ENCODE assay signal across 10 cellular contexts in the genomic region with DNA sequence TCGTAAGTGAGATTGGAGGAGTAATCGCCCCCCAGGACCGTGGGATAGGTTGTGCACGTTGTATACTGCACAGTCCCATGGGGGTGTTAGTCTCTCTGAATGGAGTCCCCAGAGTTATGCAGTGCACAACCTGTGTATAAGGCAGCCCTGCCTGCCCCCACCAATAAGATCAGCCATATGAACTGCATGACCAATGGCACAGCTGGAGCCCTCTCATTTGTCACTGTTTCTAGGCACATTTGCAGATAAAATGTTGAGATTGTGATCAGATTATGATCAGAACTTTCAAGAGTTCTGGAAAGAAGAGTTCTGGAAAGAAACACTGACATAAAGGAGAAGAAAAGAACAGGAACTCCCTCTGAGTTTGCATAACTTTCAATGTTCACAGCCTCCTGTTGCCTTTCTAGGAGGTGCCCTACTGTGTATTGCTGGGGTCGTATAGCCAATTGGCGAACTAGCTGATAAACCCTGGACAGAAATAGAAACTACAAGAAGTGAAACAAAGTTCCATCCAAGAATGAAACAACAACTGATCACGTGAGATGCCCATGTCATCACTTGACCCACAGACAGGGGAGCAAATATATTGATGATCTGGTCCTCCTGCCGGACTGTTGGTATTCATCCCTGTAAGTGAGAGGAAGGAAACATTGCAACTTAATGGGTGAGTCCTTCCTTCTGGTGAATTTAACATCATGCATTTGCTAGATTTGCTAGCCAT. TPM values are rescaled to one million over a fixed set of nuclear protein-coding genes. Genes with fewer than 3 reads are reported as not detected.
DNase-seq lines count a peak whose midpoint lies in the region; ATAC-seq and TF ChIP-seq lines count a peak whose summit lies in the region.
"Had no signal": no experiment of that assay in that cellular context is flagged by ENCODE, and none has a peak within 500 bp of the region (broad histone marks: within the 10 kb centered on the region; RNA-seq: fewer than 3 reads in every experiment).

No MANE protein-coding gene starts in this region.

- no peak overlapping the region for H3K27ac ChIP-seq in ascending aorta

- intact Hi-C loops in ascending aorta (cut with DNase I), result no loop called here

- no peaks in the 10 kb centered on the region for H3K27me3 ChIP-seq in ascending aorta

- CTCF ChIA-PET in GM10248 (lab: Yijun Ruan, JAX), result interaction anchor here (1.9 to 2.9 kb wide), 4 partner anchors 12 to 16 kb away, joined by 5 to 24 read pairs (median 7); no protein-coding TSS in a partner anchor

- no peak overlapping the region for H3K4me3 ChIP-seq in ascending aorta

- peaks cover 0 to 4% of the 10 kb centered on the region in 2 donors for H3K36me3 ChIP-seq in ascending aorta

- DNase-seq in GM10248 (ENCODE audit: extremely low spot score), result peak; percentile 77
- DNase-seq in RPMI8226, result no peak
- DNase-seq in NCI-H510A treated with DMSO at 0.1 percent for 48 hours (lab: John Stamatoyannopoulos, UW), result no peak
- DNase-seq in ascending aorta (ENCODE audit: low spot score in 2 of 2), result no peak
- no peak for DNase-seq in NCI-H187 treated with DMSO at 0.1 percent for 48 hours (lab: John Stamatoyannopoulos, UW)
- DNase-seq: Caco-2, head of caudate nucleus had no signal

- no peaks in the 10 kb centered on the region for H3K9me3 ChIP-seq in ascending aorta
- H3K9me3 ChIP-seq: Caco-2 had no signal

- no peak for TF ChIP-seq CTCF in GM10248 (IDR thresholded peaks at IDR 0.05; ENCODE audit: control extremely low read depth, extremely low read depth, low read depth, missing control alignments)
- TF ChIP-seq CTCF in ascending aorta (IDR thresholded peaks at IDR 0.05), result no peak

- H3K4me1 ChIP-seq in ascending aorta, result peaks cover 0 to 2% of the 10 kb centered on the region in 2 donors
- H3K4me1 ChIP-seq: Caco-2 had no signal

- ATAC-seq in GM19397 (IDR thresholded peaks at IDR 0.05; ENCODE audit: unreplicated experiment), result peak; percentile 95
- peak; percentile 90 for ATAC-seq in HG03060 (IDR thresholded peaks at IDR 0.05; ENCODE audit: low read depth, unreplicated experiment)
- peak; percentile 86 for ATAC-seq in SK-N-SH treated with all-trans-retinoic acid at 6 μM for 48 hours

- POLR2A ChIA-PET in GM10248 (lab: Yijun Ruan, JAX), result interaction anchor here (0.6 to 1.1 kb wide), 3 partner anchors 16 to 26 kb away, joined by 3 to 5 read pairs (median 4); no protein-coding TSS in a partner anchor

TF ChIP-seq in SK-N-SH treated with all-trans-retinoic acid at 6 μM for 48 hours, 23 proteins besides CTCF, POLR2A, EP300 and RAD21:
- TF ChIP-seq TOX (CRISPR knock-in tag; IDR thresholded peaks at IDR 0.05; ENCODE audit: borderline replicate concordance) (no peak), GLIS3 (CRISPR knock-in tag; IDR thresholded peaks at IDR 0.05) (no peak), CSDC2 (CRISPR knock-in tag; IDR thresholded peaks at IDR 0.05) (no peak), ZNF565 (CRISPR knock-in tag; conservative IDR thresholded peaks at IDR 0.05; ENCODE audit: low read depth) (no peak), POU6F1 (CRISPR knock-in tag; IDR thresholded peaks at IDR 0.05; ENCODE audit: borderline replicate concordance, low read depth) (no peak)
- TF ChIP-seq, protein P1, sequence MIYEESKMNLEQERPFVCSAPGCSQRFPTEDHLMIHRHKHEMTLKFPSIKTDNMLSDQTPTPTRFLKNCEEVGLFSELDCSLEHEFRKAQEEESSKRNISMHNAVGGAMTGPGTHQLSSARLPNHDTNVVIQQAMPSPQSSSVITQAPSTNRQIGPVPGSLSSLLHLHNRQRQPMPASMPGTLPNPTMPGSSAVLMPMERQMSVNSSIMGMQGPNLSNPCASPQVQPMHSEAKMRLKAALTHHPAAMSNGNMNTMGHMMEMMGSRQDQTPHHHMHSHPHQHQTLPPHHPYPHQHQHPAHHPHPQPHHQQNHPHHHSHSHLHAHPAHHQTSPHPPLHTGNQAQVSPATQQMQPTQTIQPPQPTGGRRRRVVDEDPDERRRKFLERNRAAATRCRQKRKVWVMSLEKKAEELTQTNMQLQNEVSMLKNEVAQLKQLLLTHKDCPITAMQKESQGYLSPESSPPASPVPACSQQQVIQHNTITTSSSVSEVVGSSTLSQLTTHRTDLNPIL (CRISPR knock-in tag; IDR thresholded peaks at IDR 0.05; ENCODE audit: low read depth), result no peak
TF ChIP-seq in SK-N-SH treated with all-trans-retinoic acid at 6 μM for 48 hours: peak in this region for 0.

RNA-seq across cellular contexts. Expression of gene TOMM7, which starts 49.6 kb away (rescaled TPM):
- total RNA-seq in ascending aorta, result 65.1 TPM
